Comparison of ENCODE assay signal across 9 cellular contexts in genomic region chr5:174418809-174419522, GRCh38.
DNase-seq lines count a peak whose midpoint lies in the region; ATAC-seq and TF ChIP-seq lines count a peak whose summit lies in the region.
"Had no signal": no experiment of that assay in that cellular context is flagged by ENCODE, and none has a peak within 500 bp of the region (broad histone marks: within the 10 kb centered on the region; RNA-seq: fewer than 3 reads in every experiment).

No MANE protein-coding gene starts in this region.

- H3K4me3 Mint-ChIP-seq in Calu3 (ENCODE audit: low read depth, unreplicated experiment): peak overlapping the region; percentile 68
- H3K4me3 Mint-ChIP-seq in activated CD8-positive, alpha-beta T cell treated with anti-CD3 and anti-CD28 coated beads, Interleukin-2, amount 10 ng/mL, durations not matched to agents 7 days and 5 days: no peak overlapping the region

- no peaks in the 10 kb centered on the region for H3K9me3 Mint-ChIP-seq in Calu3 (ENCODE audit: low read depth, unreplicated experiment)
- H3K9me3 Mint-ChIP-seq in activated CD8-positive, alpha-beta T cell treated with anti-CD3 and anti-CD28 coated beads, Interleukin-2, amount 10 ng/mL, durations not matched to agents 7 days and 5 days (ENCODE audit: insufficient read depth): no peaks in the 10 kb centered on the region

- DNase-seq in Calu3 (peak; percentile 21), HEK293T (ENCODE audit: extremely low spot score) (peak; percentile 52), left lobe of liver (ENCODE audit: low spot score) (no peak), lower leg skin (ENCODE audit: low spot score in 2 of 2) (no peak), SIG-M5 (lab: John Stamatoyannopoulos, UW) (no peak)
- no peak for DNase-seq in activated CD8-positive, alpha-beta T cell treated with anti-CD3 and anti-CD28 coated beads, Interleukin-2, amount 10 ng/mL, durations not matched to agents 7 days and 5 days

- 3 to 4% methylated on average over 17 of the region's 17 CpGs for WGBS in lower leg skin, 2 donors

- no TSS peak for BruUV-seq in Calu3 (replicated peaks; lab: Mats Ljungman, UMichigan)

- H3K27me3 Mint-ChIP-seq in Calu3 (ENCODE audit: unreplicated experiment): no peaks in the 10 kb centered on the region
- peaks cover 2% of the 10 kb centered on the region for H3K27me3 Mint-ChIP-seq in activated CD8-positive, alpha-beta T cell treated with anti-CD3 and anti-CD28 coated beads, Interleukin-2, amount 10 ng/mL, durations not matched to agents 7 days and 5 days (ENCODE audit: low read depth)

- H3K36me3 Mint-ChIP-seq in Calu3 (ENCODE audit: insufficient read depth, unreplicated experiment): no peaks in the 10 kb centered on the region
- H3K36me3 Mint-ChIP-seq in activated CD8-positive, alpha-beta T cell treated with anti-CD3 and anti-CD28 coated beads, Interleukin-2, amount 10 ng/mL, durations not matched to agents 7 days and 5 days (ENCODE audit: low read depth): no peaks in the 10 kb centered on the region

- CTCF ChIA-PET in Calu3 (lab: Charles Lee) (interaction anchor here (0.6 to 2.3 kb wide), 30 partner anchors 8 to 375 kb away, joined by 3 to 26 read pairs (median 4); partner anchors contain the start of gene MSX2), HEK293T (lab: Yijun Ruan, JAX) (interaction anchor here (0.5 to 2.4 kb wide), 36 partner anchors 9 to 387 kb away, joined by 3 to 15 read pairs (median 5); no protein-coding TSS in a partner anchor)
- CTCF ChIA-PET in activated CD8-positive, alpha-beta T cell treated with anti-CD3 and anti-CD28 coated beads, Interleukin-2, amount 10 ng/mL, durations not matched to agents 7 days and 5 days (lab: Charles Lee): interaction anchor here (0.8 to 3.2 kb wide), 10 partner anchors 9 to 375 kb away, joined by 3 to 64 read pairs (median 6); no protein-coding TSS in a partner anchor

- intact Hi-C loops in Calu3 (cut with micrococcal nuclease; ENCODE audit: unreplicated experiment) (loop anchor here (1.0 to 2.0 kb wide), 5 partner anchors 92 to 516 kb away; no protein-coding TSS in a partner anchor), lower leg skin (cut with DNase I; ENCODE audit: low total_unique reads) (no loop called here)

- no peak overlapping the region for H3K4me3 ChIP-seq in lower leg skin (ENCODE audit: low read depth, poor library complexity, severe bottlenecking)
- H3K4me3 ChIP-seq: thyroid gland had no signal

- TF ChIP-seq CTCF in Calu3 (IDR thresholded peaks at IDR 0.05; ENCODE audit: unreplicated experiment): no peak
- TF ChIP-seq CTCF in lower leg skin (IDR thresholded peaks at IDR 0.05): no peak

- peaks cover 27% of the 10 kb centered on the region for H3K4me1 Mint-ChIP-seq in Calu3 (ENCODE audit: low read depth, unreplicated experiment)
- peaks cover 10% of the 10 kb centered on the region for H3K4me1 Mint-ChIP-seq in activated CD8-positive, alpha-beta T cell treated with anti-CD3 and anti-CD28 coated beads, Interleukin-2, amount 10 ng/mL, durations not matched to agents 7 days and 5 days (ENCODE audit: low read depth)

- POLR2A ChIA-PET in HEK293T (lab: Yijun Ruan, JAX): interaction anchor here (1.0 to 2.4 kb wide), 5 partner anchors 35 to 333 kb away, joined by 3 to 11 read pairs (median 4); no protein-coding TSS in a partner anchor
- POLR2A ChIA-PET in activated CD8-positive, alpha-beta T cell treated with anti-CD3 and anti-CD28 coated beads, Interleukin-2, amount 10 ng/mL, durations not matched to agents 7 days and 5 days (lab: Charles Lee): no interaction called here

- H3K27ac Mint-ChIP-seq in Calu3 (ENCODE audit: unreplicated experiment): peak overlapping the region; percentile 22
- no peak overlapping the region for H3K27ac Mint-ChIP-seq in activated CD8-positive, alpha-beta T cell treated with anti-CD3 and anti-CD28 coated beads, Interleukin-2, amount 10 ng/mL, durations not matched to agents 7 days and 5 days

- peak; percentile 33 for ATAC-seq in activated CD8-positive, alpha-beta T cell treated with anti-CD3 and anti-CD28 coated beads, Interleukin-2, amount 10 ng/mL, durations not matched to agents 7 days and 5 days
- ATAC-seq in left lobe of liver (peak; percentile 52), esophagus mucosa (no peak), HG03095 (IDR thresholded peaks at IDR 0.05; ENCODE audit: unreplicated experiment) (no peak)

- no peak for TF ChIP-seq POLR2A in lower leg skin (IDR thresholded peaks at IDR 0.05)

TF ChIP-seq in HEK293T, 16 proteins besides CTCF, POLR2A, EP300 and RAD21:
- TF ChIP-seq CTBP1 (IDR thresholded peaks at IDR 0.05; ENCODE audit: borderline replicate concordance): no peak
- TF ChIP-seq ELF4 (IDR thresholded peaks at IDR 0.05): no peak
- TF ChIP-seq TARDBP (IDR thresholded peaks at IDR 0.05): no peak
- no peak for TF ChIP-seq FOXA1 (IDR thresholded peaks at IDR 0.05)
- TF ChIP-seq LEF1 (IDR thresholded peaks at IDR 0.05; ENCODE audit: borderline replicate concordance): no peak
- TF ChIP-seq ARNT (IDR thresholded peaks at IDR 0.05): no peak
- TF ChIP-seq, protein P1, sequence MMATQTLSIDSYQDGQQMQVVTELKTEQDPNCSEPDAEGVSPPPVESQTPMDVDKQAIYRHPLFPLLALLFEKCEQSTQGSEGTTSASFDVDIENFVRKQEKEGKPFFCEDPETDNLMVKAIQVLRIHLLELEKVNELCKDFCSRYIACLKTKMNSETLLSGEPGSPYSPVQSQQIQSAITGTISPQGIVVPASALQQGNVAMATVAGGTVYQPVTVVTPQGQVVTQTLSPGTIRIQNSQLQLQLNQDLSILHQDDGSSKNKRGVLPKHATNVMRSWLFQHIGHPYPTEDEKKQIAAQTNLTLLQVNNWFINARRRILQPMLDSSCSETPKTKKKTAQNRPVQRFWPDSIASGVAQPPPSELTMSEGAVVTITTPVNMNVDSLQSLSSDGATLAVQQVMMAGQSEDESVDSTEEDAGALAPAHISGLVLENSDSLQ (IDR thresholded peaks at IDR 0.05): no peak
- no peak for TF ChIP-seq SUZ12 (IDR thresholded peaks at IDR 0.05)
- no peak for TF ChIP-seq ZNF384 (IDR thresholded peaks at IDR 0.05)
- TF ChIP-seq FOXM1 (IDR thresholded peaks at IDR 0.05; ENCODE audit: borderline replicate concordance): no peak
- TF ChIP-seq BHLHE40 (IDR thresholded peaks at IDR 0.05; ENCODE audit: borderline replicate concordance): no peak
- TF ChIP-seq L3MBTL2 (conservative IDR thresholded peaks at IDR 0.05): no peak
- no peak for TF ChIP-seq FOXK2 (IDR thresholded peaks at IDR 0.05)
- TF ChIP-seq SP1 (IDR thresholded peaks at IDR 0.05): no peak
- no peak for TF ChIP-seq NFRKB (IDR thresholded peaks at IDR 0.05)
- TF ChIP-seq HDGF (IDR thresholded peaks at IDR 0.05; ENCODE audit: borderline replicate concordance): no peak

Comparison
In these comparisons a context has a peak if more than half of its experiments do, and no peak if none do; other contexts are left out.
1. DNase-seq: peak in Calu3 (single experiment) and HEK293T (single experiment); none in activated CD8-positive, alpha-beta T cell treated with anti-CD3 and anti-CD28 coated beads, Interleukin-2, amount 10 ng/mL, durations not matched to agents 7 days and 5 days (single experiment), left lobe of liver (single experiment), lower leg skin (0 of 2) and SIG-M5 (single experiment).
2. ATAC-seq: peak in activated CD8-positive, alpha-beta T cell treated with anti-CD3 and anti-CD28 coated beads, Interleukin-2, amount 10 ng/mL, durations not matched to agents 7 days and 5 days (single experiment) and left lobe of liver (single experiment); none in esophagus mucosa (single experiment) and HG03095 (single experiment).